ENCODE assay signal across 27 cellular contexts in the genomic region with DNA sequence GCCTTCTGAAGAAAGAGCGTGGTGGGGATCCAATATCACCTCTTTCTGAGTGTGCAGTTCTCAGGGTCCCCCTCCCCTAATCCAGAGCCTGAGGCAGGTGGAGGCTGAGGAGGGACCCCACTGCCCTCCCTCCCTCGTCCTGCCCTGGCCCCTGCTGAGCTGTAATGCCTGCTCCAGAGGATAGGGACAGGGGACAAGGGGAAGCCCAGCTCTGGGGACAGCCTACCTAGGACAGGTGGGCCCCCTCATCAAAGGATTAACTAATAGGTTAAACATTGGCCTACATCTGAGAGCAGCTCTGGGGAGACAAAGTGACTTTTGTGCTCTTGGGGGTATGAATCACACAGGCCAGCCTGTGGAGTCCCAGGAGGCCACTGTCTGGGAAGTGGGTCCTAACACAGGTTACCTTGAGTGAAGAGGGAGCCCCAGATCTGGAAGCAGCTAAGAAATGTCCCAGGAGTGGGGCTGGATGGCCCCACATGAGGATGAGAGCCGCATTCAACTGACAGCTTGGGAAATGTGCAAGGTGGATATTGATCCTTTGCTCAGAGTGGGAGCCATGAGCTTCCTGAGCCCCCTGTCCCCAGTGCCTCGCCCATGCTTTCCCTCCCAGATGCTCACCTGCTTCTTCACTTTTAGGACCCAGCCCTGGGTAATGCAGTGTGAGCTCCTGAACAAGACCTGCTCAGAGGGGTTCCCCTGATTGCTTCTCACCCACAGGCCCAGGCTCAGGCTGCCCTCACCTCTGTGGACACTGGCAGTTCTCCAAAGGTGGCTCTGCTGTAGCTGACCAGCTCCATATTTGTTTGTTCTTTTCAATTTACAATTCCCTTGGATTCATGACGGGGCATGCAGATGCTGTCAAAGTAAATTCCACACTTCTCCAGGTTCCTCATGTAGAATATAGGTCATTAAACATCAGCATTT. TPM values are rescaled to one million over a fixed set of nuclear protein-coding genes. Genes with fewer than 3 reads are reported as not detected.
"Had no signal": no experiment of that assay in that cellular context is flagged by ENCODE, and none has a peak within 500 bp of the region (broad histone marks: within the 10 kb centered on the region; RNA-seq: fewer than 3 reads in every experiment).

No MANE protein-coding gene starts in this region.

- H3K9me3 Mint-ChIP-seq: activated CD4-positive, alpha-beta memory T cell treated with anti-CD3 and anti-CD28 coated beads for 36 hours; stimulated activated naive CD8-positive, alpha-beta T cell treated with anti-CD3 and anti-CD28 coated beads, Interleukin-15, Interleukin-2, amounts not matched to agents 100 ng/mL and 50 ng/mL, for 24 hours had no signal

- H3K4me1 Mint-ChIP-seq: activated CD4-positive, alpha-beta T cell treated with anti-CD3 and anti-CD28 coated beads for 36 hours; mesothelial cell of epicardium had no signal

- DNase-seq: activated CD4-positive, alpha-beta memory T cell treated with anti-CD3 and anti-CD28 coated beads for 36 hours; activated CD4-positive, alpha-beta T cell treated with anti-CD3 and anti-CD28 coated beads for 36 hours; activated effector memory CD4-positive, alpha-beta T cell treated with Interleukin-2 at 50 U/mL for 16 hours; activated naive CD4-positive, alpha-beta T cell treated with anti-CD3 and anti-CD28 coated beads, Interleukin-2, amount 50 U/mL, for 16 hours; activated T-cell treated with anti-CD3 and anti-CD28 coated beads, Interleukin-2, amount 50 U/mL, for 48 hours; aorta; cerebellar nuclear complex; cortex of kidney; hippocampal formation; nephron progenitor cell; occipital lobe; stimulated activated CD4-positive, alpha-beta T cell treated with anti-CD3 and anti-CD28 coated beads, Interleukin-2, amount 100 ng/mL, for 24 hours; SW 1271; transverse colon had no signal

- H3K27me3 ChIP-seq: transverse colon, vagina had no signal

- H3K36me3 ChIP-seq: gastroesophageal sphincter, suprapubic skin, transverse colon, vagina had no signal

- H3K4me3 Mint-ChIP-seq: activated CD4-positive, alpha-beta memory T cell treated with anti-CD3 and anti-CD28 coated beads for 36 hours; activated CD4-positive, alpha-beta T cell treated with anti-CD3 and anti-CD28 coated beads for 36 hours; mesothelial cell of epicardium; nephron progenitor cell; stimulated activated naive CD8-positive, alpha-beta T cell treated with anti-CD3 and anti-CD28 coated beads, Interleukin-15, Interleukin-2, amounts not matched to agents 100 ng/mL and 50 ng/mL, for 24 hours; WTC11 had no signal

- H3K4me1 ChIP-seq: gastroesophageal sphincter, transverse colon, vagina had no signal

- H3K36me3 Mint-ChIP-seq: activated CD4-positive, alpha-beta memory T cell treated with anti-CD3 and anti-CD28 coated beads for 36 hours; mesothelial cell of epicardium had no signal

- FAIRE-seq: islet of Langerhans had no signal

- ATAC-seq: activated CD4-positive, alpha-beta T cell treated with anti-CD3 and anti-CD28 coated beads for 36 hours; gastroesophageal sphincter; left lobe of liver; WTC11 had no signal

- H3K4me3 ChIP-seq: gastroesophageal sphincter, lung, suprapubic skin, transverse colon, vagina had no signal

- H3K27ac Mint-ChIP-seq: activated CD4-positive, alpha-beta memory T cell treated with anti-CD3 and anti-CD28 coated beads for 36 hours; activated CD4-positive, alpha-beta T cell treated with anti-CD3 and anti-CD28 coated beads for 36 hours; mesothelial cell of epicardium; nephron progenitor cell; stimulated activated naive CD8-positive, alpha-beta T cell treated with anti-CD3 and anti-CD28 coated beads, Interleukin-15, Interleukin-2, amounts not matched to agents 100 ng/mL and 50 ng/mL, for 24 hours; WTC11 had no signal

- H3K9me3 ChIP-seq: gastroesophageal sphincter, suprapubic skin, transverse colon, vagina had no signal

- H3K27ac ChIP-seq: gastroesophageal sphincter, suprapubic skin, transverse colon, vagina had no signal

RNA-seq across cellular contexts. Expression of a gene that starts 17.8 kb away (rescaled TPM):
- total RNA-seq: activated CD4-positive, alpha-beta memory T cell treated with anti-CD3 and anti-CD28 coated beads for 36 hours; activated CD4-positive, alpha-beta T cell treated with anti-CD3 and anti-CD28 coated beads for 36 hours; aorta; esophagus mucosa; gastroesophageal sphincter; left lobe of liver; lung; mesothelial cell of epicardium; occipital lobe; posterior vena cava; skeletal muscle tissue; suprapubic skin; T-helper 2 cell treated with Interferon-gamma antibody and Interleukin-4, amounts not matched to agents 100 ng/mL and 5 ng/mL, for 36 hours; transverse colon; vagina; WTC11 had no signal
- polyA plus RNA-seq: aorta, lung had no signal

RNA-seq across cellular contexts. Expression of a gene that starts 19.6 kb away (rescaled TPM):
- total RNA-seq: activated CD4-positive, alpha-beta memory T cell treated with anti-CD3 and anti-CD28 coated beads for 36 hours; activated CD4-positive, alpha-beta T cell treated with anti-CD3 and anti-CD28 coated beads for 36 hours; aorta; esophagus mucosa; gastroesophageal sphincter; left lobe of liver; lung; mesothelial cell of epicardium; occipital lobe; posterior vena cava; skeletal muscle tissue; suprapubic skin; T-helper 2 cell treated with Interferon-gamma antibody and Interleukin-4, amounts not matched to agents 100 ng/mL and 5 ng/mL, for 36 hours; transverse colon; vagina; WTC11 had no signal
- polyA plus RNA-seq: aorta, lung had no signal
